ENCODE assay signal across 24 cellular contexts in the genomic region with DNA sequence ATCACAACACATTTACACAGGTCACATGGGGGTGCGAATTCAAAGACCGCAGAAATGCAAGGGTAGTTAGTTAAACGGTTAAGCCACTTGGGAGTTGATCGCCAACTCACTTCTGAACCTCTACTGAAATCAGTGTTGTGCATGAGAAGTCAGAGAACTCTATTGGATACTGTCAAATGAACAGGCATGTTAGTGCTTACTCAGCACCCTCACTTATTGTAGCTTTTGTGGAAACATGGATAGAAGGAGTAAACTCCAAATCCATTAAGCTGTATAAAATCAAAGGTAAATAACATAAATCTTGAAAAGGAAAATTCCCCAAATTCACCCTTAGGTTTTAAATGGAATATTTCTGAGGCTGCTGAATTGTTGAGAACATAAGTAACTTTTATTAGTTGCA. TPM values are rescaled to one million over a fixed set of nuclear protein-coding genes. Genes with fewer than 3 reads are reported as not detected.
DNase-seq lines count a peak whose midpoint lies in the region; ATAC-seq, FAIRE-seq and TF ChIP-seq lines count a peak whose summit lies in the region.
"Had no signal": no experiment of that assay in that cellular context is flagged by ENCODE, and none has a peak within 500 bp of the region (broad histone marks: within the 10 kb centered on the region; RNA-seq: fewer than 3 reads in every experiment).

No MANE protein-coding gene starts in this region.

- no peaks in the 10 kb centered on the region for H3K36me3 Mint-ChIP-seq in stimulated activated naive B cell treated with anti-CD40 and anti-IgM and Interleukin-4, amounts not matched to agents 10 μg/mL and 1 μg/mL and 100 μg/mL, for 72 hours
- H3K36me3 Mint-ChIP-seq: CD14-positive monocyte had no signal

- no peaks in the 10 kb centered on the region for H3K36me3 ChIP-seq in HepG2 (replicated peaks in 1 of 2; ENCODE audit: control insufficient read depth in 1 of 2, insufficient read depth in 2 of 2, low read length in 2 of 2)
- H3K36me3 ChIP-seq in right lobe of liver, result no peaks in the 10 kb centered on the region
- no peaks in the 10 kb centered on the region for H3K36me3 ChIP-seq in OCI-LY3 (replicated peaks; ENCODE audit: low read depth, low read length)
- H3K36me3 ChIP-seq in H1 (ENCODE audit: control insufficient read depth in 2 of 4, insufficient read depth in 4 of 4, low read length in 3 of 4), result no peaks in the 10 kb centered on the region
- H3K36me3 ChIP-seq: BE2C; BLaER1 treated with 17β-estradiol and CSF1 and Interleukin-3, amounts not matched to agents 10 nM and 100 nM; HAP-1 had no signal

- no peak overlapping the region for H2BK20ac ChIP-seq in H1 (ENCODE audit: low read length)

- no peak overlapping the region for H2BK15ac ChIP-seq in H1 (ENCODE audit: low read length)

- no peak overlapping the region for H2BK12ac ChIP-seq in H1 (ENCODE audit: low read depth, low read length)

- no peaks in the 10 kb centered on the region for H3K79me1 ChIP-seq in H1 (ENCODE audit: low read depth, low read length)

- WGBS in HepG2 (ENCODE audit: low lambda C conversion rate), result 31% methylated on average over 4 of the region's 4 CpGs
- 90% methylated on average over 4 of the region's 4 CpGs for WGBS in right lobe of liver (ENCODE audit: insufficient coverage, low coverage, low lambda C conversion rate, missing lambda C conversion rate)
- WGBS in H1 (ENCODE audit: extremely low coverage in 1 of 2, insufficient coverage in 1 of 2, insufficient read length in 1 of 2, insufficient replicate concordance in 2 of 2, low coverage in 1 of 2, low lambda C conversion rate in 2 of 2, missing lambda C conversion rate in 1 of 2), 2 experiments, result 91% methylated on average over 4 of the region's 4 CpGs; no CpG with 5 or more reads in 1 of the 2 experiments

- H3K4me3 ChIP-seq in HepG2 (replicated peaks in 1 of 3; ENCODE audit: insufficient read depth in 1 of 3, low read depth in 2 of 3, low read length in 3 of 3), result no peak overlapping the region
- no peak overlapping the region for H3K4me3 ChIP-seq in right lobe of liver
- no peak overlapping the region for H3K4me3 ChIP-seq in OCI-LY3 (ENCODE audit: low read length)
- H3K4me3 ChIP-seq in H1 (ENCODE audit: extremely low read depth in 1 of 4, insufficient read depth in 2 of 4, low read depth in 3 of 4, low read length in 4 of 4), result no peak overlapping the region
- H3K4me3 ChIP-seq: BLaER1 treated with 17β-estradiol and CSF1 and Interleukin-3, amounts not matched to agents 10 nM and 100 nM; GM23338; HAP-1 had no signal

- H3K79me2 ChIP-seq in HepG2 (ENCODE audit: insufficient read depth, low read length) (no peaks in the 10 kb centered on the region), OCI-LY3 (ENCODE audit: low read length) (no peaks in the 10 kb centered on the region), H1 (ENCODE audit: control insufficient read depth in 1 of 2, insufficient read depth in 2 of 2, low read length in 2 of 2) (no peaks in the 10 kb centered on the region)

- H2AK5ac ChIP-seq in H1 (ENCODE audit: low read depth, low read length), result no peak overlapping the region

- H4K8ac ChIP-seq in H1 (ENCODE audit: extremely low read depth, insufficient read depth, low read length), result no peak overlapping the region

- H4K20me1 ChIP-seq in HepG2 (ENCODE audit: insufficient read depth, low read length) (no peaks in the 10 kb centered on the region), OCI-LY3 (ENCODE audit: insufficient read depth, low read length) (no peaks in the 10 kb centered on the region), H1 (replicated peaks in 1 of 2; ENCODE audit: control insufficient read depth in 1 of 2, insufficient read depth in 2 of 2, low read length in 2 of 2) (no peaks in the 10 kb centered on the region)
- H4K20me1 ChIP-seq: BLaER1 treated with 17β-estradiol and CSF1 and Interleukin-3, amounts not matched to agents 10 nM and 100 nM had no signal

- no peak overlapping the region for H2AFZ ChIP-seq in HepG2 (ENCODE audit: low read length)
- H2AFZ ChIP-seq in OCI-LY3 (ENCODE audit: low read depth, low read length), result no peak overlapping the region
- no peak overlapping the region for H2AFZ ChIP-seq in H1 (ENCODE audit: low read length)
- H2AFZ ChIP-seq: GM23338 had no signal

- TF ChIP-seq RAD21 in HepG2 (CRISPR knock-in tag; IDR thresholded peaks at IDR 0.05) (no peak), H1 (IDR thresholded peaks at IDR 0.05 in 1 of 2, conservative IDR thresholded peaks at IDR 0.05 in 1 of 2; ENCODE audit: low read depth in 2 of 2, low read length in 2 of 2) (no peak)

- H3K27me3 ChIP-seq in HepG2 (ENCODE audit: control insufficient read depth in 1 of 2, insufficient read depth in 2 of 2, low read length in 2 of 2) (no peaks in the 10 kb centered on the region), right lobe of liver (no peaks in the 10 kb centered on the region), OCI-LY3 (ENCODE audit: low read depth, low read length) (no peaks in the 10 kb centered on the region), H1 (replicated peaks in 1 of 4; ENCODE audit: control insufficient read depth in 3 of 4, extremely low read depth in 1 of 4, insufficient read depth in 3 of 4, low read length in 3 of 4) (no peaks in the 10 kb centered on the region)
- H3K27me3 ChIP-seq: BLaER1 treated with 17β-estradiol and CSF1 and Interleukin-3, amounts not matched to agents 10 nM and 100 nM had no signal

- H3K14ac ChIP-seq in H1 (ENCODE audit: insufficient read length), result no peak overlapping the region

- in situ Hi-C loops in HepG2 (cut with HindIII; ENCODE audit: extremely low pct_ligation_motif_present, low pct_unique_long_range_greater_than_20kb), result loop anchor here (25.0 kb wide), 1 partner anchor 1063 kb away; no protein-coding TSS in a partner anchor

- H3K4me2 ChIP-seq in HepG2 (ENCODE audit: low read depth, low read length) (no peak overlapping the region), OCI-LY3 (ENCODE audit: low read length) (peak overlapping the region; percentile 8; the same call in 1 of the 2 replicates), H1 (ENCODE audit: insufficient read depth in 1 of 2, low read depth in 2 of 2, low read length in 2 of 2) (no peak overlapping the region)
- H3K4me2 ChIP-seq: BLaER1 treated with 17β-estradiol and CSF1 and Interleukin-3, amounts not matched to agents 10 nM and 100 nM; GM23338 had no signal

- H3K27ac Mint-ChIP-seq in stimulated activated naive B cell treated with anti-CD40 and anti-IgM and Interleukin-4, amounts not matched to agents 10 μg/mL and 1 μg/mL and 100 μg/mL, for 72 hours, result no peak overlapping the region
- H3K27ac Mint-ChIP-seq: CD14-positive monocyte; CD4-positive, alpha-beta T cell had no signal

- BruUV-seq in HepG2 (replicated peaks; lab: Mats Ljungman, UMichigan), result no TSS peak

- no peak overlapping the region for H4K91ac ChIP-seq in H1 (replicated peaks; ENCODE audit: insufficient read length, low read length)

- peak overlapping the region; percentile 65 for H2BK120ac ChIP-seq in H1 (replicated peaks; ENCODE audit: low read depth, low read length)

- TF ChIP-seq EP300 in HepG2 (IDR thresholded peaks at IDR 0.05; ENCODE audit: low read depth in 2 of 2, low read length in 2 of 2), result no peak
- TF ChIP-seq EP300 in HepG2 (CRISPR knock-in tag; IDR thresholded peaks at IDR 0.05; ENCODE audit: borderline replicate concordance), result no peak
- TF ChIP-seq EP300 in H1 (IDR thresholded peaks at IDR 0.05; ENCODE audit: borderline replicate concordance in 1 of 2, low read depth in 2 of 2, low read length in 2 of 2), result no peak

- CTCF ChIA-PET in HepG2 (lab: Yijun Ruan, JAX; ENCODE audit: low intra/inter-chr PET ratio, low total read pairs) (no interaction called here), H1 (lab: Charles Lee; ENCODE audit: partially characterized antibody) (interaction anchor here (0.8 to 1.0 kb wide), 2 partner anchors 452 to 473 kb away, joined by 4 to 5 read pairs; no protein-coding TSS in a partner anchor)

- no peak for TF ChIP-seq CTCF in HepG2 (CRISPR knock-in tag; IDR thresholded peaks at IDR 0.05)
- TF ChIP-seq CTCF in right lobe of liver (IDR thresholded peaks at IDR 0.05), result no peak
- TF ChIP-seq CTCF in OCI-LY3 (IDR thresholded peaks at IDR 0.05; ENCODE audit: low read depth, low read length), result no peak
- no peak for TF ChIP-seq CTCF in H1 (IDR thresholded peaks at IDR 0.05; ENCODE audit: control extremely low read depth in 1 of 3, insufficient read depth in 1 of 3, low read depth in 1 of 3, low read length in 3 of 3)

- no peaks in the 10 kb centered on the region for H3K4me1 Mint-ChIP-seq in stimulated activated naive B cell treated with anti-CD40 and anti-IgM and Interleukin-4, amounts not matched to agents 10 μg/mL and 1 μg/mL and 100 μg/mL, for 72 hours
- H3K4me1 Mint-ChIP-seq: CD14-positive monocyte, GM23338 had no signal

- H3K27ac ChIP-seq in HepG2 (ENCODE audit: extremely low read length, insufficient read depth, low read length), result no peak overlapping the region
- no peak overlapping the region for H3K27ac ChIP-seq in right lobe of liver
- H3K27ac ChIP-seq in OCI-LY3 (ENCODE audit: low read length), result no peak overlapping the region
- no peak overlapping the region for H3K27ac ChIP-seq in H1 (ENCODE audit: low read depth, low read length)
- H3K27ac ChIP-seq in caudate nucleus (ENCODE audit: low read depth, low read length), result no peak overlapping the region
- H3K27ac ChIP-seq: 22Rv1; BLaER1 treated with 17β-estradiol and CSF1 and Interleukin-3, amounts not matched to agents 10 nM and 100 nM had no signal

- H3K9me3 ChIP-seq in HepG2 (ENCODE audit: low read length) (no peaks in the 10 kb centered on the region), right lobe of liver (no peaks in the 10 kb centered on the region), OCI-LY3 (ENCODE audit: insufficient read depth, low read length) (no peaks in the 10 kb centered on the region), H1 (ENCODE audit: insufficient read depth in 2 of 2, low read depth in 1 of 2, low read length in 1 of 2) (no peaks in the 10 kb centered on the region)
- H3K9me3 ChIP-seq: BE2C; BLaER1 treated with 17β-estradiol and CSF1 and Interleukin-3, amounts not matched to agents 10 nM and 100 nM; HAP-1 had no signal

- TF ChIP-seq POLR2A in HepG2 (IDR thresholded peaks at IDR 0.05; ENCODE audit: insufficient read depth in 1 of 2, low read depth in 2 of 2, low read length in 2 of 2) (no peak), right lobe of liver (IDR thresholded peaks at IDR 0.05) (no peak), H1 (IDR thresholded peaks at IDR 0.05; ENCODE audit: control extremely low read depth in 1 of 2, low read depth in 2 of 2, low read length in 2 of 2) (no peak)

- FAIRE-seq in HepG2 (lab: Jason Lieb, UNC) (no peak), H1 (lab: Jason Lieb, UNC) (no peak)
- FAIRE-seq: A204.1, GM19239, H54 had no signal

- H3K27me3 Mint-ChIP-seq in stimulated activated naive B cell treated with anti-CD40 and anti-IgM and Interleukin-4, amounts not matched to agents 10 μg/mL and 1 μg/mL and 100 μg/mL, for 72 hours, result no peaks in the 10 kb centered on the region

- H3K4me1 ChIP-seq in HepG2 (ENCODE audit: insufficient read depth, low read length) (no peaks in the 10 kb centered on the region), right lobe of liver (no peaks in the 10 kb centered on the region), OCI-LY3 (ENCODE audit: low read length) (peaks cover 24% of the 10 kb centered on the region), H1 (replicated peaks in 1 of 4; ENCODE audit: control insufficient read depth in 3 of 4, insufficient read depth in 4 of 4, low read length in 3 of 4) (no peaks in the 10 kb centered on the region)
- H3K4me1 ChIP-seq: BE2C; BLaER1 treated with 17β-estradiol and CSF1 and Interleukin-3, amounts not matched to agents 10 nM and 100 nM; HAP-1 had no signal

- no peak for ATAC-seq in HepG2
- no peak for ATAC-seq in right lobe of liver
- ATAC-seq in stimulated activated naive B cell treated with anti-CD40 and anti-IgM and Interleukin-4, amounts not matched to agents 10 μg/mL and 1 μg/mL and 100 μg/mL, for 72 hours (replicated peaks), result no peak
- ATAC-seq: GM23338 had no signal

- H3K9ac ChIP-seq in HepG2 (ENCODE audit: insufficient read depth, low read depth, low read length) (no peak overlapping the region), OCI-LY3 (ENCODE audit: low read length) (no peak overlapping the region), H1 (replicated peaks in 1 of 4; ENCODE audit: extremely low read depth in 1 of 4, low read depth in 3 of 4, low read length in 3 of 4) (no peak overlapping the region)
- H3K9ac ChIP-seq: BLaER1 treated with 17β-estradiol and CSF1 and Interleukin-3, amounts not matched to agents 10 nM and 100 nM had no signal

- no peak overlapping the region for H3K4me3 Mint-ChIP-seq in stimulated activated naive B cell treated with anti-CD40 and anti-IgM and Interleukin-4, amounts not matched to agents 10 μg/mL and 1 μg/mL and 100 μg/mL, for 72 hours
- H3K4me3 Mint-ChIP-seq: CD14-positive monocyte; CD4-positive, alpha-beta T cell; GM23338 had no signal

- POLR2A ChIA-PET in HepG2 (lab: Yijun Ruan, JAX), result no interaction called here
- POLR2A ChIA-PET in H1 (lab: Charles Lee; ENCODE audit: partially characterized antibody), result no interaction called here

- H3K23ac ChIP-seq in H1 (ENCODE audit: insufficient read length), result no peak overlapping the region

- H3K56ac ChIP-seq in H1 (replicated peaks; ENCODE audit: insufficient read length, low read depth, low read length), result no peak overlapping the region

- no peak for DNase-seq in HepG2 (ENCODE audit: low spot score)
- DNase-seq in right lobe of liver, result no peak
- DNase-seq in H1 (ENCODE audit: low read depth in 1 of 2, low spot score in 2 of 2), result no peak
- DNase-seq in caudate nucleus (lab: John Stamatoyannopoulos, UW), result no peak
- no peak for DNase-seq in stimulated activated naive B cell treated with anti-CD40 and anti-IgM and Interleukin-4, amounts not matched to agents 10 μg/mL and 1 μg/mL and 100 μg/mL, for 72 hours
- DNase-seq: ACHN; AML-193; BE2C; Calu3; CD4-positive, alpha-beta T cell; COR-L47; DMS53; DMS79 treated with DMSO at 0.1 percent for 48 hours; GF-D8 had no signal

- no peak overlapping the region for H3K4ac ChIP-seq in H1 (replicated peaks; ENCODE audit: insufficient read length, low read depth, low read length)

- no peaks in the 10 kb centered on the region for H3K23me2 ChIP-seq in H1 (ENCODE audit: low read depth, low read length)

- H2BK5ac ChIP-seq in H1 (ENCODE audit: low read depth, low read length), result no peak overlapping the region

- no peaks in the 10 kb centered on the region for H3K9me3 Mint-ChIP-seq in stimulated activated naive B cell treated with anti-CD40 and anti-IgM and Interleukin-4, amounts not matched to agents 10 μg/mL and 1 μg/mL and 100 μg/mL, for 72 hours
- H3K9me3 Mint-ChIP-seq: CD14-positive monocyte; CD4-positive, alpha-beta T cell; GM23338 had no signal

- H3K18ac ChIP-seq in H1 (ENCODE audit: extremely low read depth, low read length), result no peak overlapping the region

- intact Hi-C loops in HepG2 (cut with micrococcal nuclease; ENCODE audit: unreplicated experiment) (no loop called here), right lobe of liver (cut with DNase I) (no loop called here)

- H4K5ac ChIP-seq in H1 (ENCODE audit: insufficient read length, low read depth, low read length), result no peak overlapping the region

RNA-seq across cellular contexts. Expression of a gene that starts 17.5 kb away (rescaled TPM):
- total RNA-seq in HepG2 (2016; rRNA removed; fragmentation: Illumina TruSeq; extraction: Trizol), result not detected in 2 replicates
- not detected in 2 replicates for total RNA-seq in HepG2 (2016; cell fraction: cytosol; rRNA removed; fragmentation: Illumina TruSeq; extraction: Trizol; ENCODE audit: low read depth)
- total RNA-seq in HepG2 (2016; cell fraction: insoluble cytoplasmic fraction; rRNA removed; fragmentation: Illumina TruSeq; extraction: Trizol), result 0.13 TPM in 1 of 2 replicates, not detected in the other
- not detected in 2 replicates for total RNA-seq in HepG2 (2016; cell fraction: membrane; rRNA removed; fragmentation: Illumina TruSeq; extraction: Trizol)
- not detected in 2 replicates for total RNA-seq in HepG2 (2016; cell fraction: nucleus; rRNA removed; fragmentation: Illumina TruSeq; extraction: Trizol)
- 0.08 TPM in 1 of 2 replicates, not detected in the other for polyA plus RNA-seq in HepG2 (2011; rRNA removed)
- polyA plus RNA-seq in HepG2 (2011; cell fraction: cytosol; rRNA removed), result not detected in 2 replicates
- not detected in 2 replicates for polyA plus RNA-seq in HepG2 (2011; cell fraction: nucleus; rRNA removed)
- not detected in 2 replicates for polyA plus RNA-seq in HepG2 (2012)
- polyA plus RNA-seq in HepG2 (2016; cell fraction: cytosol; fragmentation: Illumina TruSeq; extraction: Trizol; ENCODE audit: low read depth), result not detected in 2 replicates
- not detected in 2 replicates for polyA plus RNA-seq in HepG2 (2016; cell fraction: insoluble cytoplasmic fraction; fragmentation: Illumina TruSeq; extraction: Trizol; ENCODE audit: low read depth)
- not detected in 2 replicates for polyA plus RNA-seq in HepG2 (2016; cell fraction: membrane; fragmentation: Illumina TruSeq; extraction: Trizol; ENCODE audit: low read depth)
- polyA plus RNA-seq in HepG2 (2016; cell fraction: nucleus; fragmentation: Illumina TruSeq; extraction: Trizol; ENCODE audit: insufficient read depth, low read depth), result not detected in 2 replicates
- polyA minus RNA-seq in HepG2 (2011; rRNA and poly(A)+ RNA removed; ENCODE audit: low replicate concordance), result 0.23 TPM in 1 of 2 replicates, not detected in the other
- polyA minus RNA-seq in HepG2 (2011; cell fraction: cytosol; rRNA and poly(A)+ RNA removed), result not detected in 2 replicates
- polyA minus RNA-seq in HepG2 (2011; cell fraction: nucleus; rRNA and poly(A)+ RNA removed), result not detected in 2 replicates
- 10 to 100 TPM; 31.4 to 46.6 (median 41.5) TPM for total RNA-seq in right lobe of liver
- total RNA-seq in H1 (2021; fragmentation: NEBNext Ultra II Directional; extraction: Animal tissue kit (Norgen Biotek cat#: 25700)), result not detected in 2 replicates
- polyA plus RNA-seq in H1 (2011; rRNA removed), result not detected in 2 replicates
- not detected for polyA plus RNA-seq in H1 (2011; cell fraction: cytosol; rRNA removed)
- not detected for polyA plus RNA-seq in H1 (2011; cell fraction: nucleus; rRNA removed)
- polyA plus RNA-seq in H1 (2012, experiment 1 of 2), result not detected in 4 replicates
- polyA plus RNA-seq in H1 (2012, experiment 2 of 2), result not detected
- polyA plus RNA-seq in H1 (2013, experiment 1 of 2), result not detected
- not detected for polyA plus RNA-seq in H1 (2013, experiment 2 of 2)
- not detected in 2 replicates for polyA minus RNA-seq in H1 (2011; rRNA and poly(A)+ RNA removed)
- not detected for polyA minus RNA-seq in H1 (2011; cell fraction: cytosol; rRNA and poly(A)+ RNA removed)
- polyA minus RNA-seq in H1 (2011; cell fraction: nucleus; rRNA and poly(A)+ RNA removed), result not detected
- total RNA-seq: CD4-positive, alpha-beta T cell; G401; GM23338 had no signal
- polyA plus RNA-seq: CD14-positive monocyte, GM23338 had no signal

Comparison
In these comparisons a context has a peak if more than half of its experiments do, and no peak if none do; other contexts are left out.
1. RNA of a gene that starts 17.5 kb away (total RNA-seq): 31.4 to 46.6 TPM in right lobe of liver; 0.13 TPM in HepG2 and not detected in H1; every median in the first group is over 10 times any median in the second.